In genomic region chr2:158518083-158518482, GRCh38 we compare ENCODE assay signal across 16 cellular contexts.
DNase-seq lines count a peak whose midpoint lies in the region; ATAC-seq, FAIRE-seq and TF ChIP-seq lines count a peak whose summit lies in the region.
"Had no signal": no experiment of that assay in that cellular context is flagged by ENCODE, and none has a peak within 500 bp of the region (broad histone marks: within the 10 kb centered on the region; RNA-seq: fewer than 3 reads in every experiment).

No MANE protein-coding gene starts in this region.

- TF ChIP-seq POLR2A in A549 (IDR thresholded peaks at IDR 0.05; ENCODE audit: low read length) = no peak

- H3K27me3 ChIP-seq in GM23248 (replicated peaks; ENCODE audit: insufficient read depth) (no peaks in the 10 kb centered on the region), adipocyte (replicated peaks; ENCODE audit: control insufficient read depth, insufficient read depth, low read length) (no peaks in the 10 kb centered on the region)
- H3K27me3 ChIP-seq: pancreas had no signal

- no peak for TF ChIP-seq RAD21 in A549 (conservative IDR thresholded peaks at IDR 0.05 in 1 of 2, IDR thresholded peaks at IDR 0.05 in 1 of 2)

- H3K79me2 ChIP-seq in GM23248 (ENCODE audit: insufficient read depth) = peaks cover 79% of the 10 kb centered on the region

- no peaks in the 10 kb centered on the region for H3F3A ChIP-seq in GM23248 (ENCODE audit: insufficient read depth)

- H3K4me1 Mint-ChIP-seq in activated T-helper 2 cell treated with anti-CD3 and anti-CD28 coated beads, Interferon-gamma antibody, Interleukin-2, Interleukin-4, amounts not matched to agents 10 μg/mL and 5 μg/mL and 100 μg/mL, durations not matched to agents 14 hours and 24 hours and 36 hours (ENCODE audit: low read depth) = no peaks in the 10 kb centered on the region

- FAIRE-seq in A549 (lab: Jason Lieb, UNC) = no peak
- FAIRE-seq: G401.6, H54, pancreas had no signal

- no peak overlapping the region for H3K27ac Mint-ChIP-seq in activated T-helper 2 cell treated with anti-CD3 and anti-CD28 coated beads, Interferon-gamma antibody, Interleukin-2, Interleukin-4, amounts not matched to agents 10 μg/mL and 5 μg/mL and 100 μg/mL, durations not matched to agents 14 hours and 24 hours and 36 hours
- H3K27ac Mint-ChIP-seq: B cell had no signal

- no peaks in the 10 kb centered on the region for H4K20me1 ChIP-seq in GM23248 (ENCODE audit: insufficient read depth)

- H3K4me1 ChIP-seq in A549 = peaks cover 16% of the 10 kb centered on the region; the same call in 2 of the 3 replicates
- peaks cover 9% of the 10 kb centered on the region; the same call in 1 of the 2 replicates for H3K4me1 ChIP-seq in GM23248 (ENCODE audit: insufficient read depth)
- no peaks in the 10 kb centered on the region for H3K4me1 ChIP-seq in adipocyte (ENCODE audit: control insufficient read depth, insufficient read depth, low read length)

- H3K4me3 ChIP-seq in A549 (no peak overlapping the region), GM23248 (no peak overlapping the region), adipocyte (ENCODE audit: low read length) (no peak overlapping the region)
- H3K4me3 ChIP-seq: pancreas had no signal

- in situ Hi-C loops in GM23248 (cut with MboI) = no loop called here

- 0 out of 3 replicates have a peak overlapping the region, but pooled peaks have one; percentile 13 for H3K4me2 ChIP-seq in A549
- no peak overlapping the region for H3K4me2 ChIP-seq in GM23248 (ENCODE audit: unreplicated experiment)

- H3K36me3 ChIP-seq in GM23248 (ENCODE audit: low read depth) = no peaks in the 10 kb centered on the region
- H3K36me3 ChIP-seq in adipocyte (ENCODE audit: control insufficient read depth, insufficient read depth, low read length, severe bottlenecking) = no peaks in the 10 kb centered on the region
- H3K36me3 ChIP-seq: pancreas had no signal

- 74% methylated on average over 3 of the region's 3 CpGs for WGBS in A549 (ENCODE audit: missing lambda C conversion rate)
- 83 to 88% methylated on average over 3 of the region's 3 CpGs for WGBS in GM23248 (ENCODE audit: low coverage in 1 of 2, low lambda C conversion rate in 2 of 2, missing lambda C conversion rate in 2 of 2), 2 experiments

- no peaks in the 10 kb centered on the region for H3K27me3 Mint-ChIP-seq in activated T-helper 2 cell treated with anti-CD3 and anti-CD28 coated beads, Interferon-gamma antibody, Interleukin-2, Interleukin-4, amounts not matched to agents 10 μg/mL and 5 μg/mL and 100 μg/mL, durations not matched to agents 14 hours and 24 hours and 36 hours (ENCODE audit: low read depth)
- H3K27me3 Mint-ChIP-seq: B cell had no signal

- CTCF ChIA-PET in A549 (lab: Yijun Ruan, JAX) = interaction anchor here (1.2 to 1.6 kb wide), 2 partner anchors 11 to 484 kb away, joined by 3 to 4 read pairs; no protein-coding TSS in a partner anchor

- H2AFZ ChIP-seq in GM23248 = no peak overlapping the region

- H3K9me3 ChIP-seq in A549 = 0 out of 3 replicates have a peak, but pooled peaks cover 6% of the 10 kb centered on the region
- H3K9me3 ChIP-seq in GM23248 (ENCODE audit: low read depth) = no peaks in the 10 kb centered on the region
- no peaks in the 10 kb centered on the region for H3K9me3 ChIP-seq in adipocyte (ENCODE audit: control insufficient read depth, low read length)
- H3K9me3 ChIP-seq: pancreas had no signal

- POLR2A ChIA-PET in A549 (lab: Yijun Ruan, JAX) = interaction anchor here (0.8 kb wide), 1 partner anchor 60 kb away, joined by 3 read pairs; no protein-coding TSS in a partner anchor

- no peak overlapping the region for H3K9ac ChIP-seq in GM23248
- no peak overlapping the region for H3K9ac ChIP-seq in adipocyte (ENCODE audit: low read length)

- TF ChIP-seq EP300 in A549 (IDR thresholded peaks at IDR 0.05) = no peak

- peaks cover 7% of the 10 kb centered on the region for H3K36me3 Mint-ChIP-seq in activated T-helper 2 cell treated with anti-CD3 and anti-CD28 coated beads, Interferon-gamma antibody, Interleukin-2, Interleukin-4, amounts not matched to agents 10 μg/mL and 5 μg/mL and 100 μg/mL, durations not matched to agents 14 hours and 24 hours and 36 hours (ENCODE audit: low read depth)

- intact Hi-C loops in activated T-helper 2 cell treated with anti-CD3 and anti-CD28 coated beads, Interferon-gamma antibody, Interleukin-2, Interleukin-4, amounts not matched to agents 10 μg/mL and 5 μg/mL and 100 μg/mL, durations not matched to agents 14 hours and 24 hours and 36 hours (cut with micrococcal nuclease) = no loop called here

- DNase-seq in A549 (ENCODE audit: low read depth in 1 of 2, low spot score in 1 of 2) (peak in 1 of 2 experiments; percentile 28), GM23248 (peak; percentile 17), adipocyte (ENCODE audit: low read depth) (peak; percentile 50), islet precursor cell (peak; percentile 54), NCI-H1105 (lab: John Stamatoyannopoulos, UW) (no peak)
- no peak for DNase-seq in stimulated activated CD4-positive, alpha-beta T cell treated with anti-CD3 and anti-CD28 coated beads, Interleukin-4, amount 100 ng/mL, for 24 hours
- no peak for DNase-seq in activated T-helper 2 cell treated with anti-CD3 and anti-CD28 coated beads, Interferon-gamma antibody, Interleukin-2, Interleukin-4, amounts not matched to agents 10 μg/mL and 5 μg/mL and 100 μg/mL, durations not matched to agents 14 hours and 24 hours and 36 hours (ENCODE audit: low spot score)
- DNase-seq: activated naive CD4-positive, alpha-beta T cell treated with Interleukin-2 at 50 U/mL for 16 hours; mesendoderm; pancreas; SHP77 treated with DMSO at 0.1 percent for 48 hours; stimulated activated CD4-positive, alpha-beta T cell treated with anti-CD3 and anti-CD28 coated beads, Interleukin-1b, Interleukin-23, amount 100 ng/mL, for 48 hours had no signal

- H3K9me2 ChIP-seq in GM23248 (ENCODE audit: insufficient read depth) = no peaks in the 10 kb centered on the region

- no peak for TF ChIP-seq CTCF in A549 (IDR thresholded peaks at IDR 0.05)

- H3K27ac ChIP-seq in A549 (peak overlapping the region in 1 of 2 experiments; percentile 34; a peak in 1 of 6 replicates), GM23248 (no peak overlapping the region)
- H3K27ac ChIP-seq: pancreas had no signal

- H3K4me3 Mint-ChIP-seq in activated T-helper 2 cell treated with anti-CD3 and anti-CD28 coated beads, Interferon-gamma antibody, Interleukin-2, Interleukin-4, amounts not matched to agents 10 μg/mL and 5 μg/mL and 100 μg/mL, durations not matched to agents 14 hours and 24 hours and 36 hours (ENCODE audit: low read depth) = no peak overlapping the region
- H3K4me3 Mint-ChIP-seq: B cell had no signal

- no peaks in the 10 kb centered on the region for H3K9me3 Mint-ChIP-seq in activated T-helper 2 cell treated with anti-CD3 and anti-CD28 coated beads, Interferon-gamma antibody, Interleukin-2, Interleukin-4, amounts not matched to agents 10 μg/mL and 5 μg/mL and 100 μg/mL, durations not matched to agents 14 hours and 24 hours and 36 hours

- peak; percentile 49 to 66; a peak in 4 of 6 replicates for ATAC-seq in A549
- no peak for ATAC-seq in HG03565 (IDR thresholded peaks at IDR 0.05; ENCODE audit: unreplicated experiment)

TF ChIP-seq in A549, 52 proteins besides CTCF, POLR2A, EP300 and RAD21:
- no peak for TF ChIP-seq CBX2 (IDR thresholded peaks at IDR 0.05; ENCODE audit: borderline replicate concordance, low read depth)
- no peak for TF ChIP-seq HEYL (CRISPR knock-in tag; IDR thresholded peaks at IDR 0.05)
- no peak for TF ChIP-seq NR3C1 (IDR thresholded peaks at IDR 0.05)
- TF ChIP-seq MAZ (IDR thresholded peaks at IDR 0.05; ENCODE audit: borderline replicate concordance, low read depth, low read length) = no peak
- no peak for TF ChIP-seq CBX8 (IDR thresholded peaks at IDR 0.05)
- TF ChIP-seq CEBPB (IDR thresholded peaks at IDR 0.05) = peak; percentile 5 to 13; a peak in 1 of 4 replicates
- TF ChIP-seq REST (IDR thresholded peaks at IDR 0.05) = no peak
- no peak for TF ChIP-seq PHF8 (IDR thresholded peaks at IDR 0.05; ENCODE audit: borderline replicate concordance, low read depth)
TF ChIP-seq in A549: peak in this region for 1.

Comparison
In these comparisons a context has a peak if more than half of its experiments do, and no peak if none do; other contexts are left out.
1. DNase-seq: peak in GM23248 (single experiment), adipocyte (single experiment) and islet precursor cell (single experiment); none in stimulated activated CD4-positive, alpha-beta T cell treated with anti-CD3 and anti-CD28 coated beads, Interleukin-4, amount 100 ng/mL, for 24 hours (single experiment), NCI-H1105 (single experiment) and activated T-helper 2 cell treated with anti-CD3 and anti-CD28 coated beads, Interferon-gamma antibody, Interleukin-2, Interleukin-4, amounts not matched to agents 10 μg/mL and 5 μg/mL and 100 μg/mL, durations not matched to agents 14 hours and 24 hours and 36 hours (single experiment).